ENCODE assay signal across 13 cellular contexts in genomic region chr2:230205034-230205433, GRCh38. TPM values are rescaled to one million over a fixed set of nuclear protein-coding genes. Genes with fewer than 3 reads are reported as not detected.
DNase-seq lines count a peak whose midpoint lies in the region; ATAC-seq and TF ChIP-seq lines count a peak whose summit lies in the region.
"Had no signal": no experiment of that assay in that cellular context is flagged by ENCODE, and none has a peak within 500 bp of the region (broad histone marks: within the 10 kb centered on the region; RNA-seq: fewer than 3 reads in every experiment).

No MANE protein-coding gene starts in this region.

- peaks cover 4% of the 10 kb centered on the region for H3K9me3 Mint-ChIP-seq in osteocyte (ENCODE audit: unreplicated experiment)
- H3K9me3 Mint-ChIP-seq: HFFc6 had no signal

- H3K27me3 Mint-ChIP-seq in T-helper 17 cell, result no peaks in the 10 kb centered on the region
- no peaks in the 10 kb centered on the region for H3K27me3 Mint-ChIP-seq in osteocyte (ENCODE audit: unreplicated experiment)

- peaks cover 0 to 5% (median 0%) of the 10 kb centered on the region in 11 experiments; a peak in 3 of 22 replicates for H4K20me1 ChIP-seq in BLaER1 treated with 17β-estradiol and CSF1 and Interleukin-3, amounts not matched to agents 10 nM and 100 nM

- no peak overlapping the region for H3K4me3 Mint-ChIP-seq in T-helper 17 cell
- H3K4me3 Mint-ChIP-seq in osteocyte (ENCODE audit: unreplicated experiment), result no peak overlapping the region
- H3K4me3 Mint-ChIP-seq: HFFc6 had no signal

- H3K4me1 Mint-ChIP-seq in T-helper 17 cell (peaks cover 23% of the 10 kb centered on the region), osteocyte (ENCODE audit: unreplicated experiment) (no peaks in the 10 kb centered on the region)

- H3K27ac Mint-ChIP-seq in T-helper 17 cell, result peak overlapping the region; percentile 76
- H3K27ac Mint-ChIP-seq in osteocyte (ENCODE audit: unreplicated experiment), result no peak overlapping the region
- H3K27ac Mint-ChIP-seq: HFFc6 had no signal

- H3K9ac ChIP-seq in BLaER1 treated with 17β-estradiol and CSF1 and Interleukin-3, amounts not matched to agents 10 nM and 100 nM, result no peak overlapping the region

- no peaks in the 10 kb centered on the region for H3K9me3 ChIP-seq in BLaER1 treated with 17β-estradiol and CSF1 and Interleukin-3, amounts not matched to agents 10 nM and 100 nM (replicated peaks in 1 of 11)
- H3K9me3 ChIP-seq in T-helper 17 cell (ENCODE audit: control insufficient read depth, low read length, poor library complexity, severe bottlenecking), result no peaks in the 10 kb centered on the region
- H3K9me3 ChIP-seq: ascending aorta, transverse colon had no signal

- peak overlapping the region in 9 of 11 experiments; percentile 12 to 64 (median 50); a peak in 15 of 22 replicates for H3K27ac ChIP-seq in BLaER1 treated with 17β-estradiol and CSF1 and Interleukin-3, amounts not matched to agents 10 nM and 100 nM
- H3K27ac ChIP-seq: ascending aorta, transverse colon had no signal

- DNase-seq in T-helper 17 cell (no peak), NCI-H2107 (lab: John Stamatoyannopoulos, UW) (no peak), DMS53 treated with DMSO at 0.1 percent for 48 hours (lab: John Stamatoyannopoulos, UW; ENCODE audit: unreplicated experiment) (no peak), DMS153 treated with DMSO at 0.1 percent for 48 hours (lab: John Stamatoyannopoulos, UW; ENCODE audit: unreplicated experiment) (no peak), osteocyte (ENCODE audit: extremely low spot score, unreplicated experiment) (no peak)
- DNase-seq: DMS153, HFFc6, NCI-H2081, transverse colon had no signal

- H3K4me2 ChIP-seq in BLaER1 treated with 17β-estradiol and CSF1 and Interleukin-3, amounts not matched to agents 10 nM and 100 nM, result peak overlapping the region; percentile 33 to 73 (median 63)

- peaks cover 26% of the 10 kb centered on the region for H3K36me3 Mint-ChIP-seq in T-helper 17 cell (ENCODE audit: low read depth)
- H3K36me3 Mint-ChIP-seq in osteocyte (ENCODE audit: unreplicated experiment), result peaks cover 54% of the 10 kb centered on the region

- peaks cover 49 to 90% (median 72%) of the 10 kb centered on the region in 11 experiments for H3K36me3 ChIP-seq in BLaER1 treated with 17β-estradiol and CSF1 and Interleukin-3, amounts not matched to agents 10 nM and 100 nM

- no peak overlapping the region for H3K4me3 ChIP-seq in BLaER1 treated with 17β-estradiol and CSF1 and Interleukin-3, amounts not matched to agents 10 nM and 100 nM
- H3K4me3 ChIP-seq: ascending aorta, transverse colon had no signal

- ATAC-seq in GM19025 (IDR thresholded peaks at IDR 0.05; ENCODE audit: low read depth, unreplicated experiment) (peak; percentile 41), HG03064 (IDR thresholded peaks at IDR 0.05; ENCODE audit: low read depth, unreplicated experiment) (peak; percentile 46), T-helper 17 cell (peak; percentile 41)

- no peak for TF ChIP-seq CTCF in osteocyte (IDR thresholded peaks at IDR 0.05)

- peaks cover 35 to 60% (median 50%) of the 10 kb centered on the region in 10 experiments for H3K4me1 ChIP-seq in BLaER1 treated with 17β-estradiol and CSF1 and Interleukin-3, amounts not matched to agents 10 nM and 100 nM
- H3K4me1 ChIP-seq: ascending aorta, transverse colon had no signal

- H3K27me3 ChIP-seq in BLaER1 treated with 17β-estradiol and CSF1 and Interleukin-3, amounts not matched to agents 10 nM and 100 nM, result no peaks in the 10 kb centered on the region
- H3K27me3 ChIP-seq: ascending aorta, transverse colon had no signal

RNA-seq across cellular contexts. Expression of gene SP110, which starts 14.8 kb away (rescaled TPM):
- total RNA-seq in T-helper 17 cell (10 to 100 TPM; 72.5 to 77.1 TPM), osteocyte (23.6 and 24.1 TPM in 2 replicates)

RNA-seq across cellular contexts. Expression of gene SP140, which starts 20.5 kb away (rescaled TPM):
- total RNA-seq in T-helper 17 cell, result 10 to 100 TPM; 67.2 to 68.2 TPM
- total RNA-seq in osteocyte, result 0.65 and 1.0 TPM in 2 replicates

Comparison
In these comparisons a context has a peak if more than half of its experiments do, and no peak if none do; other contexts are left out.
1. RNA of gene SP140, which starts 20.5 kb away (total RNA-seq): 67.2 to 68.2 TPM in T-helper 17 cell; 0.65 to 1.0 TPM in osteocyte; every median in the first group is over 10 times any median in the second.
2. Peak in every context shown above with its lines, with median percentiles within 50 percentile points of each other: ATAC-seq.